In genomic region chr1:6360517-6360916, GRCh38 we compare ENCODE assay signal across 2 cellular contexts.
TF ChIP-seq lines count a peak whose summit lies in the region.

No MANE protein-coding gene starts in this region.

TF ChIP-seq in IMR-90, 13 proteins besides CTCF, POLR2A, EP300 and RAD21:
- no peak for TF ChIP-seq CHD1 (IDR thresholded peaks at IDR 0.05; ENCODE audit: low read depth, low read length)
- TF ChIP-seq FOS (IDR thresholded peaks at IDR 0.05; ENCODE audit: low read depth, low read length), result no peak
- TF ChIP-seq MXI1 (IDR thresholded peaks at IDR 0.05; ENCODE audit: borderline replicate concordance, low read depth, low read length), result no peak
- TF ChIP-seq MAFK (IDR thresholded peaks at IDR 0.05; ENCODE audit: low read depth, low read length), result no peak
- TF ChIP-seq SMC3 (IDR thresholded peaks at IDR 0.05; ENCODE audit: low read depth, low read length), result no peak
- no peak for TF ChIP-seq BHLHE40 (IDR thresholded peaks at IDR 0.05; ENCODE audit: low read depth, low read length)
- no peak for TF ChIP-seq MAZ (IDR thresholded peaks at IDR 0.05; ENCODE audit: borderline replicate concordance, low read depth, low read length)
- TF ChIP-seq RFX5 (IDR thresholded peaks at IDR 0.05; ENCODE audit: low read depth, low read length), result no peak
- no peak for TF ChIP-seq NFE2L2 (IDR thresholded peaks at IDR 0.05; ENCODE audit: low read depth, low read length)
- no peak for TF ChIP-seq RCOR1 (IDR thresholded peaks at IDR 0.05; ENCODE audit: insufficient replicate concordance, low read length)
- TF ChIP-seq CEBPB (IDR thresholded peaks at IDR 0.05; ENCODE audit: low read depth, low read length), result no peak
- TF ChIP-seq USF2 (IDR thresholded peaks at IDR 0.05; ENCODE audit: low read depth, low read length), result no peak
- no peak for TF ChIP-seq ELK1 (IDR thresholded peaks at IDR 0.05; ENCODE audit: borderline replicate concordance, low read depth, low read length)

TF ChIP-seq in H1, 55 proteins besides CTCF, POLR2A, EP300 and RAD21:
- TF ChIP-seq CHD2 (IDR thresholded peaks at IDR 0.05; ENCODE audit: low read length) (no peak), ATF3 (IDR thresholded peaks at IDR 0.05; ENCODE audit: insufficient read depth, low read depth, low read length) (no peak), HDAC6 (IDR thresholded peaks at IDR 0.05; ENCODE audit: low read depth, low read length) (no peak), SP4 (IDR thresholded peaks at IDR 0.05; ENCODE audit: low read length) (no peak), EGR1 (IDR thresholded peaks at IDR 0.05; ENCODE audit: borderline replicate concordance, low read depth, low read length) (no peak), E2F6 (IDR thresholded peaks at IDR 0.05) (no peak)
